1 cellular context compared by ENCODE assay signal in genomic region chr19:38304866-38305429, GRCh38.
TF ChIP-seq lines count a peak whose summit lies in the region.

No MANE protein-coding gene starts in this region.

TF ChIP-seq in K562, 482 proteins besides CTCF, POLR2A, EP300 and RAD21 (continued from another document and continues in another):
- TF ChIP-seq, protein P1, sequence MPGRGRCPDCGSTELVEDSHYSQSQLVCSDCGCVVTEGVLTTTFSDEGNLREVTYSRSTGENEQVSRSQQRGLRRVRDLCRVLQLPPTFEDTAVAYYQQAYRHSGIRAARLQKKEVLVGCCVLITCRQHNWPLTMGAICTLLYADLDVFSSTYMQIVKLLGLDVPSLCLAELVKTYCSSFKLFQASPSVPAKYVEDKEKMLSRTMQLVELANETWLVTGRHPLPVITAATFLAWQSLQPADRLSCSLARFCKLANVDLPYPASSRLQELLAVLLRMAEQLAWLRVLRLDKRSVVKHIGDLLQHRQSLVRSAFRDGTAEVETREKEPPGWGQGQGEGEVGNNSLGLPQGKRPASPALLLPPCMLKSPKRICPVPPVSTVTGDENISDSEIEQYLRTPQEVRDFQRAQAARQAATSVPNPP (IDR thresholded peaks at IDR 0.05; ENCODE audit: borderline replicate concordance, insufficient read depth, insufficient read length), result no peak
- TF ChIP-seq FOXA3 (CRISPR knock-in tag; conservative IDR thresholded peaks at IDR 0.05 in 1 of 2, IDR thresholded peaks at IDR 0.05 in 1 of 2) (0 out of 4 replicates have a peak, but pooled peaks of 1 of the 2 experiments have one; percentile 48), NRF1 (conservative IDR thresholded peaks at IDR 0.05 in 1 of 2, IDR thresholded peaks at IDR 0.05 in 1 of 2) (peak; percentile 66 to 69), ZKSCAN1 (IDR thresholded peaks at IDR 0.05; ENCODE audit: low read depth, low read length) (no peak), ZNF143 (CRISPR knock-in tag; IDR thresholded peaks at IDR 0.05) (no peak), MYNN (IDR thresholded peaks at IDR 0.05) (peak; percentile 90), MYNN (CRISPR knock-in tag; IDR thresholded peaks at IDR 0.05) (no peak), FOXK1 (CRISPR knock-in tag; IDR thresholded peaks at IDR 0.05; ENCODE audit: borderline replicate concordance) (no peak), KDM4B (IDR thresholded peaks at IDR 0.05; ENCODE audit: borderline replicate concordance in 2 of 2, low read depth in 1 of 2) (no peak; a peak in 1 of 4 replicates), GTF2A2 (tag; IDR thresholded peaks at IDR 0.05) (no peak), ETS1 (conservative IDR thresholded peaks at IDR 0.05; ENCODE audit: control insufficient read depth, low read depth, low read length) (no peak), KDM2B (CRISPR knock-in tag; IDR thresholded peaks at IDR 0.05) (no peak), KLF16 (IDR thresholded peaks at IDR 0.05) (0 out of 2 replicates have a peak, but pooled peaks have one; percentile 12), MEF2A (IDR thresholded peaks at IDR 0.05; ENCODE audit: control insufficient read depth, low read depth, low read length) (no peak), SRSF9 (IDR thresholded peaks at IDR 0.05; ENCODE audit: borderline replicate concordance, low read depth, low read length) (no peak), MEIS2 (IDR thresholded peaks at IDR 0.05; ENCODE audit: partially characterized antibody) (peak; percentile 100), CCAR2 (IDR thresholded peaks at IDR 0.05; ENCODE audit: low read depth, low read length) (no peak), ESRRA (IDR thresholded peaks at IDR 0.05; ENCODE audit: borderline replicate concordance, low read depth) (0 out of 2 replicates have a peak, but pooled peaks have one; percentile 3), ZNF75A (CRISPR knock-in tag; IDR thresholded peaks at IDR 0.05) (no peak), HIVEP1 (CRISPR knock-in tag; IDR thresholded peaks at IDR 0.05) (no peak), NUFIP1 (IDR thresholded peaks at IDR 0.05; ENCODE audit: partially characterized antibody) (no peak), ZBTB7A (IDR thresholded peaks at IDR 0.05; ENCODE audit: borderline replicate concordance, control insufficient read depth, low read depth, low read length) (peak; percentile 39; the same call in 1 of the 2 replicates), MECOM (CRISPR knock-in tag; IDR thresholded peaks at IDR 0.05) (no peak), DNMT1 (IDR thresholded peaks at IDR 0.05) (0 out of 2 replicates have a peak, but pooled peaks have one; percentile 24), MTA2 (IDR thresholded peaks at IDR 0.05; ENCODE audit: low read depth) (no peak), ZFP30 (CRISPR knock-in tag; IDR thresholded peaks at IDR 0.05; ENCODE audit: borderline replicate concordance) (no peak), RNF2 (IDR thresholded peaks at IDR 0.05) (peak; percentile 32; the same call in 1 of the 2 replicates), RNF219 (CRISPR knock-in tag; IDR thresholded peaks at IDR 0.05) (no peak), FOS (IDR thresholded peaks at IDR 0.05; ENCODE audit: extremely low read depth, insufficient read length) (no peak), MBD2 (IDR thresholded peaks at IDR 0.05; ENCODE audit: borderline replicate concordance, low read depth) (peak; percentile 54), HDAC8 (tag; IDR thresholded peaks at IDR 0.05) (no peak), POLR2AphosphoS5 (IDR thresholded peaks at IDR 0.05; ENCODE audit: control insufficient read depth, insufficient read depth, low read depth, low read length) (peak; percentile 53), HDAC1 (IDR thresholded peaks at IDR 0.05) (0 out of 4 replicates have a peak, but pooled peaks of 1 of the 2 experiments have one; percentile 44), SMARCE1 (IDR thresholded peaks at IDR 0.05) (no peak), LEF1 (IDR thresholded peaks at IDR 0.05) (0 out of 2 replicates have a peak, but pooled peaks have one; percentile 32), XRCC5 (IDR thresholded peaks at IDR 0.05; ENCODE audit: low read depth, low read length) (0 out of 2 replicates have a peak, but pooled peaks have one; percentile 22), E2F6 (IDR thresholded peaks at IDR 0.05; ENCODE audit: borderline replicate concordance in 1 of 2, extremely low read depth in 1 of 2, insufficient read depth in 1 of 2, insufficient read length in 1 of 2, low read depth in 1 of 2, low read length in 1 of 2, poor library complexity in 1 of 2, severe bottlenecking in 1 of 2) (peak in 1 of 2 experiments; percentile 21), STAT5B (CRISPR knock-in tag; IDR thresholded peaks at IDR 0.05) (no peak), POU5F1 (IDR thresholded peaks at IDR 0.05; ENCODE audit: borderline replicate concordance, low read depth, low read length, partially characterized antibody) (no peak), TCF7L2 (IDR thresholded peaks at IDR 0.05; ENCODE audit: low read depth, low read length) (no peak)
- TF ChIP-seq, protein P2, sequence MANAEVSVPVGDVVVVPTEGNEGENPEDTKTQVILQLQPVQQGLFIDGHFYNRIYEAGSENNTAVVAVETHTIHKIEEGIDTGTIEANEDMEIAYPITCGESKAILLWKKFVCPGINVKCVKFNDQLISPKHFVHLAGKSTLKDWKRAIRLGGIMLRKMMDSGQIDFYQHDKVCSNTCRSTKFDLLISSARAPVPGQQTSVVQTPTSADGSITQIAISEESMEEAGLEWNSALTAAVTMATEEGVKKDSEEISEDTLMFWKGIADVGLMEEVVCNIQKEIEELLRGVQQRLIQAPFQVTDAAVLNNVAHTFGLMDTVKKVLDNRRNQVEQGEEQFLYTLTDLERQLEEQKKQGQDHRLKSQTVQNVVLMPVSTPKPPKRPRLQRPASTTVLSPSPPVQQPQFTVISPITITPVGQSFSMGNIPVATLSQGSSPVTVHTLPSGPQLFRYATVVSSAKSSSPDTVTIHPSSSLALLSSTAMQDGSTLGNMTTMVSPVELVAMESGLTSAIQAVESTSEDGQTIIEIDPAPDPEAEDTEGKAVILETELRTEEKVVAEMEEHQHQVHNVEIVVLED (CRISPR knock-in tag; IDR thresholded peaks at IDR 0.05), result no peak
- TF ChIP-seq, protein P3, sequence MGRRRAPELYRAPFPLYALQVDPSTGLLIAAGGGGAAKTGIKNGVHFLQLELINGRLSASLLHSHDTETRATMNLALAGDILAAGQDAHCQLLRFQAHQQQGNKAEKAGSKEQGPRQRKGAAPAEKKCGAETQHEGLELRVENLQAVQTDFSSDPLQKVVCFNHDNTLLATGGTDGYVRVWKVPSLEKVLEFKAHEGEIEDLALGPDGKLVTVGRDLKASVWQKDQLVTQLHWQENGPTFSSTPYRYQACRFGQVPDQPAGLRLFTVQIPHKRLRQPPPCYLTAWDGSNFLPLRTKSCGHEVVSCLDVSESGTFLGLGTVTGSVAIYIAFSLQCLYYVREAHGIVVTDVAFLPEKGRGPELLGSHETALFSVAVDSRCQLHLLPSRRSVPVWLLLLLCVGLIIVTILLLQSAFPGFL (CRISPR knock-in tag; IDR thresholded peaks at IDR 0.05), result no peak
- TF ChIP-seq, protein P4, sequence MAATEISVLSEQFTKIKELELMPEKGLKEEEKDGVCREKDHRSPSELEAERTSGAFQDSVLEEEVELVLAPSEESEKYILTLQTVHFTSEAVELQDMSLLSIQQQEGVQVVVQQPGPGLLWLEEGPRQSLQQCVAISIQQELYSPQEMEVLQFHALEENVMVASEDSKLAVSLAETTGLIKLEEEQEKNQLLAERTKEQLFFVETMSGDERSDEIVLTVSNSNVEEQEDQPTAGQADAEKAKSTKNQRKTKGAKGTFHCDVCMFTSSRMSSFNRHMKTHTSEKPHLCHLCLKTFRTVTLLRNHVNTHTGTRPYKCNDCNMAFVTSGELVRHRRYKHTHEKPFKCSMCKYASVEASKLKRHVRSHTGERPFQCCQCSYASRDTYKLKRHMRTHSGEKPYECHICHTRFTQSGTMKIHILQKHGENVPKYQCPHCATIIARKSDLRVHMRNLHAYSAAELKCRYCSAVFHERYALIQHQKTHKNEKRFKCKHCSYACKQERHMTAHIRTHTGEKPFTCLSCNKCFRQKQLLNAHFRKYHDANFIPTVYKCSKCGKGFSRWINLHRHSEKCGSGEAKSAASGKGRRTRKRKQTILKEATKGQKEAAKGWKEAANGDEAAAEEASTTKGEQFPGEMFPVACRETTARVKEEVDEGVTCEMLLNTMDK (IDR thresholded peaks at IDR 0.05; ENCODE audit: borderline replicate concordance, insufficient read depth, low read depth, low read length, poor library complexity, severe bottlenecking), result no peak
- TF ChIP-seq, protein P5, sequence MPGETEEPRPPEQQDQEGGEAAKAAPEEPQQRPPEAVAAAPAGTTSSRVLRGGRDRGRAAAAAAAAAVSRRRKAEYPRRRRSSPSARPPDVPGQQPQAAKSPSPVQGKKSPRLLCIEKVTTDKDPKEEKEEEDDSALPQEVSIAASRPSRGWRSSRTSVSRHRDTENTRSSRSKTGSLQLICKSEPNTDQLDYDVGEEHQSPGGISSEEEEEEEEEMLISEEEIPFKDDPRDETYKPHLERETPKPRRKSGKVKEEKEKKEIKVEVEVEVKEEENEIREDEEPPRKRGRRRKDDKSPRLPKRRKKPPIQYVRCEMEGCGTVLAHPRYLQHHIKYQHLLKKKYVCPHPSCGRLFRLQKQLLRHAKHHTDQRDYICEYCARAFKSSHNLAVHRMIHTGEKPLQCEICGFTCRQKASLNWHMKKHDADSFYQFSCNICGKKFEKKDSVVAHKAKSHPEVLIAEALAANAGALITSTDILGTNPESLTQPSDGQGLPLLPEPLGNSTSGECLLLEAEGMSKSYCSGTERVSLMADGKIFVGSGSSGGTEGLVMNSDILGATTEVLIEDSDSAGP (CRISPR knock-in tag; IDR thresholded peaks at IDR 0.05), result no peak
- TF ChIP-seq, protein P6, sequence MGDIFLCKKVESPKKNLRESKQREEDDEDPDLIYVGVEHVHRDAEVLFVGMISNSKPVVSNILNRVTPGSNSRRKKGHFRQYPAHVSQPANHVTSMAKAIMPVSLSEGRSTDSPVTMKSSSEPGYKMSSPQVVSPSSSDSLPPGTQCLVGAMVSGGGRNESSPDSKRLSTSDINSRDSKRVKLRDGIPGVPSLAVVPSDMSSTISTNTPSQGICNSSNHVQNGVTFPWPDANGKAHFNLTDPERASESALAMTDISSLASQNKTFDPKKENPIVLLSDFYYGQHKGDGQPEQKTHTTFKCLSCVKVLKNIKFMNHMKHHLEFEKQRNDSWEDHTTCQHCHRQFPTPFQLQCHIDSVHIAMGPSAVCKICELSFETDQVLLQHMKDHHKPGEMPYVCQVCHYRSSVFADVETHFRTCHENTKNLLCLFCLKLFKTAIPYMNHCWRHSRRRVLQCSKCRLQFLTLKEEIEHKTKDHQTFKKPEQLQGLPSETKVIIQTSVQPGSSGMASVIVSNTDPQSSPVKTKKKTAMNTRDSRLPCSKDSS (IDR thresholded peaks at IDR 0.05; ENCODE audit: low read depth, partially characterized antibody), result no peak
- TF ChIP-seq, protein P7, sequence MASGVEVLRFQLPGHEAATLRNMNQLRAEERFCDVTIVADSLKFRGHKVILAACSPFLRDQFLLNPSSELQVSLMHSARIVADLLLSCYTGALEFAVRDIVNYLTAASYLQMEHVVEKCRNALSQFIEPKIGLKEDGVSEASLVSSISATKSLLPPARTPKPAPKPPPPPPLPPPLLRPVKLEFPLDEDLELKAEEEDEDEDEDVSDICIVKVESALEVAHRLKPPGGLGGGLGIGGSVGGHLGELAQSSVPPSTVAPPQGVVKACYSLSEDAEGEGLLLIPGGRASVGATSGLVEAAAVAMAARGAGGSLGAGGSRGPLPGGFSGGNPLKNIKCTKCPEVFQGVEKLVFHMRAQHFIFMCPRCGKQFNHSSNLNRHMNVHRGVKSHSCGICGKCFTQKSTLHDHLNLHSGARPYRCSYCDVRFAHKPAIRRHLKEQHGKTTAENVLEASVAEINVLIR (CRISPR knock-in tag; IDR thresholded peaks at IDR 0.05), result no peak
- TF ChIP-seq, protein P8, sequence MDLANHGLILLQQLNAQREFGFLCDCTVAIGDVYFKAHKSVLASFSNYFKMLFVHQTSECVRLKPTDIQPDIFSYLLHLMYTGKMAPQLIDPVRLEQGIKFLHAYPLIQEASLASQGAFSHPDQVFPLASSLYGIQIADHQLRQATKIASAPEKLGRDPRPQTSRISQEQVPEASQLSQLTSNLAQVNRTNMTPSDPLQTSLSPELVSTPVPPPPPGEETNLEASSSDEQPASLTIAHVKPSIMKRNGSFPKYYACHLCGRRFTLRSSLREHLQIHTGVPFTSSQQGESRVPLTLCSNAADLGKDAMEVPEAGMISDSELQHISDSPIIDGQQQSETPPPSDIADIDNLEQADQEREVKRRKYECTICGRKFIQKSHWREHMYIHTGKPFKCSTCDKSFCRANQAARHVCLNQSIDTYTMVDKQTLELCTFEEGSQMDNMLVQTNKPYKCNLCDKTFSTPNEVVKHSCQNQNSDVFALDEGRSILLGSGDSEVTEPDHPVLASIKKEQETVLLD (IDR thresholded peaks at IDR 0.05), result no peak
